In the genomic region with DNA sequence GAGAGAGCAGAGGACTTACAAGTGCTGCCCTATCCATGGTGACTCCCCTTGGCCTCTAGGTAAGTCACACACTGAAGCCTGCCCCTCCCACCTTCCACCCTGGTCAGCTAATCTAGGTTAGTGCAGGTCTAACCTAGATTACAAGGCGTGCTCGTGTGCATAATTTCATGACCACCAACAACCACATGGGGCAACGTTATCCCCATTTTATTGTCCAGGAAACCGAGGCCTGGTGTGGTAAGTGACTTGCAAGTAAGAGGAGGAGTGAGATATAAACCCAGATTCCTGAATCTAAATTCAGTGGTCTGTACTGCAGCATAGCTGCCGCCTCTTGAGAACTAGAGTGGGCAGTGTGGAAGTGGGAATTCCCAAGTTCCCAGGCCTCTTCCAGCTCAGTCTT, we compare ENCODE assay signal across 1 cellular context.
TF ChIP-seq lines count a peak whose summit lies in the region.

No MANE protein-coding gene starts in this region.

TF ChIP-seq in K562, 482 proteins besides CTCF, POLR2A, EP300 and RAD21 (continued from another document):
- TF ChIP-seq CHD4 (IDR thresholded peaks at IDR 0.05; ENCODE audit: insufficient read depth, insufficient replicate concordance, low read depth, low read length, poor library complexity, severe bottlenecking), result peak; percentile 67
- no peak for TF ChIP-seq PHB (CRISPR knock-in tag; IDR thresholded peaks at IDR 0.05)
- TF ChIP-seq ZNF609 (CRISPR knock-in tag; IDR thresholded peaks at IDR 0.05; ENCODE audit: borderline replicate concordance), result no peak
- no peak for TF ChIP-seq HMGN3 (IDR thresholded peaks at IDR 0.05; ENCODE audit: borderline replicate concordance, extremely low read depth, insufficient read length, low read depth, low read length)
- TF ChIP-seq RBM17 (IDR thresholded peaks at IDR 0.05; ENCODE audit: borderline replicate concordance, low read depth, low read length), result no peak
- TF ChIP-seq ZNF124 (CRISPR knock-in tag; IDR thresholded peaks at IDR 0.05), result no peak
- no peak for TF ChIP-seq CCNT2 (IDR thresholded peaks at IDR 0.05; ENCODE audit: borderline replicate concordance, extremely low read depth, insufficient read length, low read depth, low read length)
- peak; percentile 89 for TF ChIP-seq RBM25 (IDR thresholded peaks at IDR 0.05; ENCODE audit: low read depth, low read length, severe bottlenecking)
- TF ChIP-seq, protein P1, sequence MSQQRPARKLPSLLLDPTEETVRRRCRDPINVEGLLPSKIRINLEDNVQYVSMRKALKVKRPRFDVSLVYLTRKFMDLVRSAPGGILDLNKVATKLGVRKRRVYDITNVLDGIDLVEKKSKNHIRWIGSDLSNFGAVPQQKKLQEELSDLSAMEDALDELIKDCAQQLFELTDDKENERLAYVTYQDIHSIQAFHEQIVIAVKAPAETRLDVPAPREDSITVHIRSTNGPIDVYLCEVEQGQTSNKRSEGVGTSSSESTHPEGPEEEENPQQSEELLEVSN (IDR thresholded peaks at IDR 0.05; ENCODE audit: borderline replicate concordance in 1 of 2, extremely low read depth in 1 of 2, insufficient read depth in 1 of 2, insufficient read length in 1 of 2, low read depth in 1 of 2, low read length in 1 of 2, poor library complexity in 1 of 2, severe bottlenecking in 1 of 2), result no peak
- no peak for TF ChIP-seq ZNF347 (CRISPR knock-in tag; IDR thresholded peaks at IDR 0.05; ENCODE audit: low read depth)
- TF ChIP-seq GTF2A2 (tag; IDR thresholded peaks at IDR 0.05), result no peak
- TF ChIP-seq, protein P2, sequence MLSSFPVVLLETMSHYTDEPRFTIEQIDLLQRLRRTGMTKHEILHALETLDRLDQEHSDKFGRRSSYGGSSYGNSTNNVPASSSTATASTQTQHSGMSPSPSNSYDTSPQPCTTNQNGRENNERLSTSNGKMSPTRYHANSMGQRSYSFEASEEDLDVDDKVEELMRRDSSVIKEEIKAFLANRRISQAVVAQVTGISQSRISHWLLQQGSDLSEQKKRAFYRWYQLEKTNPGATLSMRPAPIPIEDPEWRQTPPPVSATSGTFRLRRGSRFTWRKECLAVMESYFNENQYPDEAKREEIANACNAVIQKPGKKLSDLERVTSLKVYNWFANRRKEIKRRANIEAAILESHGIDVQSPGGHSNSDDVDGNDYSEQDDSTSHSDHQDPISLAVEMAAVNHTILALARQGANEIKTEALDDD (IDR thresholded peaks at IDR 0.05), result peak; percentile 94
- no peak for TF ChIP-seq RNF2 (IDR thresholded peaks at IDR 0.05)
- peak; percentile 48; the same call in 1 of the 2 replicates for TF ChIP-seq BCOR (IDR thresholded peaks at IDR 0.05)
- TF ChIP-seq FOXK1 (CRISPR knock-in tag; IDR thresholded peaks at IDR 0.05; ENCODE audit: borderline replicate concordance), result no peak
